Comparison of ENCODE assay signal across 21 cellular contexts in the genomic region with DNA sequence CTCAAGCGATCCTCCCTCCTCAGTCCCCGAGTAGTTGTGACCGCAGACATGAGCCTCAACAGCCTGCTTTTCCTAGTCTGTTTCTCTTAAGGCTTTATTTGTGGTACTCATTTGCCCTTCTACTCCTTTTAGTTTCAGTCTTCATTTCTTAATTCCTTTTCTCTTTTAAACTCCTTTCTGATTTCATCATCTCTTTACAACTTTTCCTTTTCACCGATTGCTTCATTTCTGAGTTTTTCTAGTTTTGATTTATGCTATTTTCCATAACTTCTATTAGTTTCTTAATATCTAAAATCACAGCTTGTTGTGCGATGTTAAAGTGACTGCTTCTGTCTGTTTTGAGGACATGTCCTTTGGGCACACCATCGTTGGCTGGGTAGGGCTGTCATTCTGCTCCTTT. TPM values are rescaled to one million over a fixed set of nuclear protein-coding genes. Genes with fewer than 3 reads are reported as not detected.
A peak's percentile ranks its signal among the peaks of the same experiment; 100 is the strongest.
DNase-seq lines count a peak whose midpoint lies in the region; ATAC-seq, FAIRE-seq and TF ChIP-seq lines count a peak whose summit lies in the region.
"Had no signal": no experiment of that assay in that cellular context is flagged by ENCODE, and none has a peak within 500 bp of the region (broad histone marks: within the 10 kb centered on the region; RNA-seq: fewer than 3 reads in every experiment).

No MANE protein-coding gene starts in this region.

- H3K4me3 Mint-ChIP-seq in CD14-positive monocyte (peak overlapping the region; percentile 49 to 83), astrocyte (ENCODE audit: unreplicated experiment) (no peak overlapping the region)
- H3K4me3 Mint-ChIP-seq: GM23338, T-cell had no signal

- TF ChIP-seq CTCF in CD14-positive monocyte (IDR thresholded peaks at IDR 0.05) (no peak), astrocyte (IDR thresholded peaks at IDR 0.05; ENCODE audit: insufficient read depth, low read depth, low read length) (no peak), dorsolateral prefrontal cortex (IDR thresholded peaks at IDR 0.05 in 54 of 56, conservative IDR thresholded peaks at IDR 0.05 in 2 of 56; ENCODE audit: low read depth in 1 of 56, partially characterized antibody in 56 of 56) (no peak), Peyer's patch (IDR thresholded peaks at IDR 0.05) (no peak)

- H3K79me2 ChIP-seq in astrocyte (ENCODE audit: insufficient read depth, low read length), result no peaks in the 10 kb centered on the region

- H3K4me1 ChIP-seq in astrocyte (ENCODE audit: insufficient read depth, low read length), result no peaks in the 10 kb centered on the region
- no peaks in the 10 kb centered on the region for H3K4me1 ChIP-seq in Peyer's patch

- H3K27me3 ChIP-seq in astrocyte (ENCODE audit: insufficient read depth, low read length), result no peaks in the 10 kb centered on the region
- peaks cover 0 to 10% (median 0%) of the 10 kb centered on the region in 45 donors for H3K27me3 ChIP-seq in dorsolateral prefrontal cortex
- no peaks in the 10 kb centered on the region for H3K27me3 ChIP-seq in Peyer's patch

- peaks cover 0 to 2% (median 0%) of the 10 kb centered on the region in 7 donors for H3K9me3 Mint-ChIP-seq in CD14-positive monocyte
- no peaks in the 10 kb centered on the region for H3K9me3 Mint-ChIP-seq in astrocyte (ENCODE audit: unreplicated experiment)
- H3K9me3 Mint-ChIP-seq: GM23338, T-cell had no signal

- H3K9me3 ChIP-seq in astrocyte (ENCODE audit: insufficient read depth, low read depth, low read length) (no peaks in the 10 kb centered on the region), Peyer's patch (no peaks in the 10 kb centered on the region)
- H3K9me3 ChIP-seq: SK-N-SH had no signal

- H3K27ac ChIP-seq in astrocyte (ENCODE audit: low read depth, low read length), result no peak overlapping the region
- no peak overlapping the region for H3K27ac ChIP-seq in dorsolateral prefrontal cortex
- no peak overlapping the region for H3K27ac ChIP-seq in Peyer's patch
- H3K27ac ChIP-seq: PC-9 had no signal

- no peak for TF ChIP-seq POLR2A in Peyer's patch (IDR thresholded peaks at IDR 0.05)

- H3K27me3 Mint-ChIP-seq in CD14-positive monocyte (ENCODE audit: low read depth in 3 of 3) (no peaks in the 10 kb centered on the region), astrocyte (ENCODE audit: low read depth, unreplicated experiment) (peaks cover 31% of the 10 kb centered on the region)

- H2AFZ ChIP-seq in astrocyte (ENCODE audit: low read depth, low read length), result no peak overlapping the region
- H2AFZ ChIP-seq: PC-9 had no signal

- H4K20me1 ChIP-seq in astrocyte (ENCODE audit: insufficient read depth, low read length), result no peaks in the 10 kb centered on the region

- intact Hi-C loops in CD14-positive monocyte (cut with micrococcal nuclease) (no loop called here), sciatic nerve (cut with DNase I) (no loop called here), dorsolateral prefrontal cortex (cut with DNase I) (no loop called here), Right ventricle myocardium inferior (cut with DNase I) (no loop called here)

- H3K36me3 ChIP-seq in astrocyte (ENCODE audit: insufficient read depth, low read length) (no peaks in the 10 kb centered on the region), Peyer's patch (no peaks in the 10 kb centered on the region)

- H3K4me2 ChIP-seq in astrocyte (ENCODE audit: low read length), result no peak overlapping the region
- H3K4me2 ChIP-seq: GM23338, PC-9, SK-N-SH had no signal

- ATAC-seq in sciatic nerve (peak; percentile 41), Right ventricle myocardium inferior (no peak)
- ATAC-seq: GM23338, HCT116, T-cell had no signal

- H3K36me3 Mint-ChIP-seq in CD14-positive monocyte (no peaks in the 10 kb centered on the region), astrocyte (ENCODE audit: low read depth, unreplicated experiment) (no peaks in the 10 kb centered on the region)
- H3K36me3 Mint-ChIP-seq: T-cell had no signal

- H3K4me1 Mint-ChIP-seq in CD14-positive monocyte (peaks cover 71% of the 10 kb centered on the region), astrocyte (ENCODE audit: low read depth, unreplicated experiment) (peaks cover 1% of the 10 kb centered on the region)
- H3K4me1 Mint-ChIP-seq: T-cell had no signal

- H3K4me3 ChIP-seq in astrocyte (ENCODE audit: insufficient read depth, low read depth, low read length) (no peak overlapping the region), dorsolateral prefrontal cortex (no peak overlapping the region), Peyer's patch (no peak overlapping the region)
- H3K4me3 ChIP-seq: GM23338, PC-9 had no signal

- DNase-seq in CD14-positive monocyte (ENCODE audit: low spot score), result no peak
- DNase-seq in MV-4-11 (lab: John Stamatoyannopoulos, UW), result peak; percentile 87
- DNase-seq in astrocyte (ENCODE audit: low read depth), result no peak
- no peak for DNase-seq in sciatic nerve (ENCODE audit: low spot score)
- no peak for DNase-seq in dorsolateral prefrontal cortex
- no peak for DNase-seq in Right ventricle myocardium inferior (ENCODE audit: missing footprints)
- DNase-seq in Peyer's patch, result no peak
- DNase-seq: DND-41, NCI-H1105 treated with DMSO at 0.1 percent for 48 hours, NCI-H1694 treated with DMSO at 0.1 percent for 48 hours, NCI-H345, NCI-H526, PC-9, SK-N-SH, T-cell had no signal

- no peak overlapping the region for H3K9ac ChIP-seq in astrocyte (ENCODE audit: low read length)
- H3K9ac ChIP-seq: SK-N-SH had no signal

- FAIRE-seq in astrocyte (lab: Jason Lieb, UNC), result peak; percentile 43
- FAIRE-seq: G401.6 had no signal

- peak overlapping the region; percentile 79 to 99 (median 96) for H3K27ac Mint-ChIP-seq in CD14-positive monocyte
- no peak overlapping the region for H3K27ac Mint-ChIP-seq in astrocyte (ENCODE audit: unreplicated experiment)
- H3K27ac Mint-ChIP-seq: GM23338, T-cell had no signal

RNA-seq across cellular contexts. Expression of gene MRGPRF, which starts 17.3 kb away (rescaled TPM):
- under 1 TPM in 1 of 2 donors, not detected in 1; 0.22 TPM for polyA plus RNA-seq in CD14-positive monocyte
- 3.2 and 4.1 TPM in 2 replicates for total RNA-seq in astrocyte
- total RNA-seq in sciatic nerve, result 39.5 TPM
- 10 to 100 TPM in 4 of 120 experiments, 1 to 10 TPM in 109, under 1 TPM in 7; 0.73 to 15.7 (median 3.0) TPM for total RNA-seq in dorsolateral prefrontal cortex
- total RNA-seq in Right ventricle myocardium inferior, result 7.6 TPM
- total RNA-seq in Peyer's patch, result 10 to 100 TPM in 1 of 4 donors, 1 to 10 TPM in 3; 4.2 to 21.9 (median 5.2) TPM
- total RNA-seq: MCF 10A, T-cell had no signal

RNA-seq across cellular contexts. Expression of gene TPCN2, which starts 18.4 kb away (rescaled TPM):
- polyA plus RNA-seq in CD14-positive monocyte, result 10 to 100 TPM; 29.3 to 31.5 TPM
- 8.4 and 9.5 TPM in 2 replicates for total RNA-seq in astrocyte
- total RNA-seq in sciatic nerve, result 36.2 TPM
- 10 to 100 TPM; 15.3 to 43.5 (median 27.6) TPM for total RNA-seq in dorsolateral prefrontal cortex
- 9.1 TPM for total RNA-seq in Right ventricle myocardium inferior
- 10 to 100 TPM; 22.4 to 42.5 (median 33.0) TPM for total RNA-seq in Peyer's patch

RNA-seq across cellular contexts. Expression of gene MRGPRD, which starts 49.5 kb away (rescaled TPM):
- not detected for polyA plus RNA-seq in CD14-positive monocyte
- total RNA-seq in astrocyte (not detected in 2 replicates), sciatic nerve (not detected), dorsolateral prefrontal cortex (not detected), Right ventricle myocardium inferior (not detected), Peyer's patch (not detected)
- total RNA-seq: GM23338, MCF 10A, PC-9, T-cell had no signal
- polyA plus RNA-seq: AG04450, BJ, GM23338, SK-N-SH had no signal
